In the genomic region with DNA sequence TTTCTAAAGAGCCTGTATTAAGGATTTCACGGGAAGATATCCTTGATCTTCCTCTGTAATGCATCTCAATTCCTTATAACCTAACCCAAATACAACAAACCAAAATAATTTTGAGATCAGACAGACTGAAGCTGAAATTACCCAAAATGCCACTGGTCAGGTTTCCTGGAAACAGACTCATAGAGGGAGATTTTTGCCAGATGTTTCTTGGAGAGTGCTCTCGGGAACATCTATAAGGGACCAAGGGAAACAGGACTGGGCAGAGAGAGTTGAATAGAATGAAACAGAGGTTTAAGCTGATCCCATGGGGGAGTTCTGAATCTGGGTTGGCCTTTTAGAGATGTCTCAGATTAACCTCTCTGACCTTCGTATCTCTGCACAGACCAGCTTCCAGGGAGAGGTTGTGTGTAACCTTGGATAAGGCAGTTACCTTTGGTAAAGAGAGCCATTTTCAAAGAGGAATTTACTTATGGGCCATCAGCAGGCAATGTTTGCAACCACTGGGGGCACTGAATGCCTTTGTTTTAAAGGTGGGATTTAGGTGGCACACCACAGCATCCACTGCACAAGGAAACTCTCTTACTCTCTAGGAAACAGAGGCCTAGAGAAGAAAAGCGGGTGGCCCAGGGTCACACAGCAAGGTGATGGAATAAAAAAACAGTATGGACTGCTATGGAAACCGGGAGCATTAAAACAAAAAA, we compare ENCODE assay signal across 13 cellular contexts.
DNase-seq lines count a peak whose midpoint lies in the region; ATAC-seq and TF ChIP-seq lines count a peak whose summit lies in the region.
"Had no signal": no experiment of that assay in that cellular context is flagged by ENCODE, and none has a peak within 500 bp of the region (broad histone marks: within the 10 kb centered on the region; RNA-seq: fewer than 3 reads in every experiment).

No MANE protein-coding gene starts in this region.

- H3K9me3 ChIP-seq in DOHH2 (ENCODE audit: control insufficient read depth, insufficient read depth, low read length) (no peaks in the 10 kb centered on the region), IMR-90 (ENCODE audit: control insufficient read depth, insufficient read depth, low read length) (no peaks in the 10 kb centered on the region), psoas muscle (no peaks in the 10 kb centered on the region)

- 100% methylated on average over 1 of the region's 5 CpGs; no CpG with 5 or more reads in 1 of the 2 experiments for WGBS in IMR-90 (ENCODE audit: extremely low coverage in 2 of 2, insufficient read length in 1 of 2), 2 experiments
- 76 to 81% (median 80%) methylated on average over 5 of the region's 5 CpGs for WGBS in psoas muscle, 3 donors

- no peak overlapping the region for H3K23ac ChIP-seq in IMR-90 (ENCODE audit: low read depth, low read length)

- CTCF ChIA-PET in IMR-90 (lab: Yijun Ruan, JAX): no interaction called here

- H3K9me2 ChIP-seq in DOHH2 (replicated peaks; ENCODE audit: control insufficient read depth, low read length): no peaks in the 10 kb centered on the region

- no TSS peak for BruUV-seq in IMR-90 (replicated peaks; lab: Mats Ljungman, UMichigan)

- H4K8ac ChIP-seq in IMR-90 (ENCODE audit: low read depth in 2 of 2, low read length in 2 of 2): no peak overlapping the region

- H3F3A ChIP-seq in DOHH2 (ENCODE audit: control insufficient read depth, insufficient read depth): peaks cover 18% of the 10 kb centered on the region

- in situ Hi-C loops in IMR-90 (cut with MboI; ENCODE audit: low sequenced_read_pairs): no loop called here

- no peak overlapping the region for H2BK15ac ChIP-seq in IMR-90 (ENCODE audit: low read depth, low read length)

- POLR2A ChIA-PET in IMR-90 (lab: Charles Lee; ENCODE audit: unreplicated experiment): no interaction called here

- TF ChIP-seq CTCF in DOHH2 (IDR thresholded peaks at IDR 0.05; ENCODE audit: low read depth, low read length, poor library complexity, severe bottlenecking) (peak; percentile 42), IMR-90 (conservative IDR thresholded peaks at IDR 0.05; ENCODE audit: low read depth, low read length) (no peak), choroid plexus epithelial cell (conservative IDR thresholded peaks at IDR 0.05; ENCODE audit: low read depth, low read length) (peak; percentile 33), psoas muscle (IDR thresholded peaks at IDR 0.05) (no peak)

- peaks cover 14% of the 10 kb centered on the region; the same call in 1 of the 2 replicates for H3K9me1 ChIP-seq in IMR-90 (ENCODE audit: insufficient read depth, low read length)

- H3K27me3 ChIP-seq in DOHH2 (ENCODE audit: control insufficient read depth, low read length) (no peaks in the 10 kb centered on the region), IMR-90 (ENCODE audit: control insufficient read depth, insufficient read depth, low read length) (no peaks in the 10 kb centered on the region), psoas muscle (ENCODE audit: insufficient read depth in 3 of 3, low read length in 2 of 3) (no peaks in the 10 kb centered on the region)

- H2AK5ac ChIP-seq in IMR-90 (ENCODE audit: low read depth, low read length): peak overlapping the region; percentile 35; the same call in 1 of the 2 replicates

- H3K4me2 ChIP-seq in DOHH2 (ENCODE audit: low read length) (peak overlapping the region; percentile 91), IMR-90 (ENCODE audit: low read depth, low read length) (no peak overlapping the region)

- H3K9ac ChIP-seq in IMR-90 (ENCODE audit: low read depth, low read length): no peak overlapping the region

- no peak overlapping the region for H4K5ac ChIP-seq in IMR-90 (ENCODE audit: low read depth, low read length)

- H3K14ac ChIP-seq in IMR-90 (replicated peaks; ENCODE audit: low read depth, low read length): no peak overlapping the region

- no peak overlapping the region for H4K91ac ChIP-seq in IMR-90 (ENCODE audit: insufficient read depth, low read depth, low read length)

- no peak overlapping the region for H2AFZ ChIP-seq in IMR-90 (replicated peaks; ENCODE audit: low read length, poor library complexity)

- H3K79me2 ChIP-seq in DOHH2 (ENCODE audit: control insufficient read depth, low read length): no peaks in the 10 kb centered on the region

- intact Hi-C loops in IMR-90 (cut with micrococcal nuclease) (no loop called here), psoas muscle (cut with DNase I) (no loop called here)

- H2BK20ac ChIP-seq in IMR-90 (ENCODE audit: low read depth, low read length): no peak overlapping the region

- H3K56ac ChIP-seq in IMR-90 (ENCODE audit: extremely low read depth, insufficient read depth, low read length): no peak overlapping the region

- H2BK5ac ChIP-seq in IMR-90 (ENCODE audit: low read depth, low read length, poor library complexity, severe bottlenecking): no peak overlapping the region

- dilution Hi-C loops in IMR-90 (cut with HindIII; ENCODE audit: low sequenced_read_pairs, unreplicated experiment): no loop called here

- no peak for TF ChIP-seq RAD21 in IMR-90 (IDR thresholded peaks at IDR 0.05; ENCODE audit: low read length)

- H3K27ac ChIP-seq in DOHH2 (ENCODE audit: low read depth, low read length): peak overlapping the region; percentile 97
- H3K27ac ChIP-seq in IMR-90 (ENCODE audit: insufficient read depth, low read length): no peak overlapping the region
- peak overlapping the region; percentile 47 for H3K27ac ChIP-seq in psoas muscle

- H3K4ac ChIP-seq in IMR-90 (ENCODE audit: low read depth, low read length): no peak overlapping the region

- DNase-seq in IMR-90 (no peak), choroid plexus epithelial cell (ENCODE audit: low read depth) (no peak), psoas muscle (no peak), KG1 (lab: John Stamatoyannopoulos, UW) (no peak), NCI-H526 treated with DMSO at 0.1 percent for 48 hours (lab: John Stamatoyannopoulos, UW) (no peak), NCI-H146 (lab: John Stamatoyannopoulos, UW) (no peak)
- DNase-seq: activated naive CD8-positive, alpha-beta T cell treated with anti-CD3 and anti-CD28 coated beads, Interleukin-2, amount 10 ng/mL, durations not matched to agents 7 days and 5 days; CD4-positive, CD25-positive, alpha-beta regulatory T cell; dermis blood vessel endothelial cell; NCI-H2171 had no signal

- TF ChIP-seq POLR2A in IMR-90 (IDR thresholded peaks at IDR 0.05; ENCODE audit: low read depth, low read length): no peak

- ATAC-seq in IMR-90 (ENCODE audit: low read depth) (no peak), psoas muscle (no peak), GM19397 (IDR thresholded peaks at IDR 0.05; ENCODE audit: unreplicated experiment) (no peak)
- ATAC-seq: stimulated activated effector memory CD8-positive, alpha-beta T cell treated with anti-CD3 and anti-CD28 coated beads, Interleukin-12 subunit alpha, Interleukin-12 subunit beta, amount 100 ng/mL, for 72 hours had no signal

- H2AK9ac ChIP-seq in IMR-90 (replicated peaks; ENCODE audit: low read depth, low read length, poor library complexity): no peak overlapping the region

- H3K4me1 ChIP-seq in DOHH2 (ENCODE audit: control insufficient read depth, low read length) (peaks cover 85% of the 10 kb centered on the region), IMR-90 (ENCODE audit: control insufficient read depth, insufficient read depth, low read length) (peaks cover 8% of the 10 kb centered on the region), psoas muscle (peaks cover 12% of the 10 kb centered on the region)

- peaks cover 5% of the 10 kb centered on the region for H3K36me3 ChIP-seq in DOHH2 (ENCODE audit: control insufficient read depth, low read length)
- H3K36me3 ChIP-seq in IMR-90 (ENCODE audit: control insufficient read depth, insufficient read depth, low read length): no peaks in the 10 kb centered on the region
- no peaks in the 10 kb centered on the region for H3K36me3 ChIP-seq in psoas muscle (ENCODE audit: insufficient read depth in 1 of 2, low read depth in 1 of 2)

- no peaks in the 10 kb centered on the region for H3K79me1 ChIP-seq in IMR-90 (ENCODE audit: low read depth in 1 of 2, low read length in 2 of 2)

- H3K4me3 ChIP-seq in DOHH2 (ENCODE audit: low read length) (peak overlapping the region; percentile 68), IMR-90 (ENCODE audit: insufficient read depth, low read depth, low read length) (no peak overlapping the region), choroid plexus epithelial cell (ENCODE audit: low read depth, low read length) (no peak overlapping the region), psoas muscle (no peak overlapping the region)

- H4K20me1 ChIP-seq in DOHH2 (ENCODE audit: control insufficient read depth, insufficient read depth, low read depth, low read length): no peaks in the 10 kb centered on the region
- no peaks in the 10 kb centered on the region for H4K20me1 ChIP-seq in IMR-90 (ENCODE audit: insufficient read depth, low read length)

- no peak overlapping the region for H2BK120ac ChIP-seq in IMR-90 (ENCODE audit: low read depth, low read length)

- no peak overlapping the region for H3K18ac ChIP-seq in IMR-90 (ENCODE audit: low read depth, low read length)

TF ChIP-seq in IMR-90, 13 proteins besides CTCF, POLR2A, EP300 and RAD21:
- TF ChIP-seq FOS (IDR thresholded peaks at IDR 0.05; ENCODE audit: low read depth, low read length): no peak
- TF ChIP-seq RCOR1 (IDR thresholded peaks at IDR 0.05; ENCODE audit: insufficient replicate concordance, low read length): no peak
- no peak for TF ChIP-seq CEBPB (IDR thresholded peaks at IDR 0.05; ENCODE audit: low read depth, low read length)
- TF ChIP-seq, protein P1, sequence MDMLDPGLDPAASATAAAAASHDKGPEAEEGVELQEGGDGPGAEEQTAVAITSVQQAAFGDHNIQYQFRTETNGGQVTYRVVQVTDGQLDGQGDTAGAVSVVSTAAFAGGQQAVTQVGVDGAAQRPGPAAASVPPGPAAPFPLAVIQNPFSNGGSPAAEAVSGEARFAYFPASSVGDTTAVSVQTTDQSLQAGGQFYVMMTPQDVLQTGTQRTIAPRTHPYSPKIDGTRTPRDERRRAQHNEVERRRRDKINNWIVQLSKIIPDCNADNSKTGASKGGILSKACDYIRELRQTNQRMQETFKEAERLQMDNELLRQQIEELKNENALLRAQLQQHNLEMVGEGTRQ (IDR thresholded peaks at IDR 0.05; ENCODE audit: low read depth, low read length): no peak
- TF ChIP-seq, protein P2, sequence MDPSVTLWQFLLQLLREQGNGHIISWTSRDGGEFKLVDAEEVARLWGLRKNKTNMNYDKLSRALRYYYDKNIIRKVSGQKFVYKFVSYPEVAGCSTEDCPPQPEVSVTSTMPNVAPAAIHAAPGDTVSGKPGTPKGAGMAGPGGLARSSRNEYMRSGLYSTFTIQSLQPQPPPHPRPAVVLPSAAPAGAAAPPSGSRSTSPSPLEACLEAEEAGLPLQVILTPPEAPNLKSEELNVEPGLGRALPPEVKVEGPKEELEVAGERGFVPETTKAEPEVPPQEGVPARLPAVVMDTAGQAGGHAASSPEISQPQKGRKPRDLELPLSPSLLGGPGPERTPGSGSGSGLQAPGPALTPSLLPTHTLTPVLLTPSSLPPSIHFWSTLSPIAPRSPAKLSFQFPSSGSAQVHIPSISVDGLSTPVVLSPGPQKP (IDR thresholded peaks at IDR 0.05; ENCODE audit: borderline replicate concordance, low read depth, low read length): no peak

Comparison
In these comparisons a context has a peak if more than half of its experiments do, and no peak if none do; other contexts are left out.
1. CTCF ChIP-seq: peak in DOHH2 (single experiment) and choroid plexus epithelial cell (single experiment); none in IMR-90 (single experiment) and psoas muscle (single experiment).